In the genomic region with DNA sequence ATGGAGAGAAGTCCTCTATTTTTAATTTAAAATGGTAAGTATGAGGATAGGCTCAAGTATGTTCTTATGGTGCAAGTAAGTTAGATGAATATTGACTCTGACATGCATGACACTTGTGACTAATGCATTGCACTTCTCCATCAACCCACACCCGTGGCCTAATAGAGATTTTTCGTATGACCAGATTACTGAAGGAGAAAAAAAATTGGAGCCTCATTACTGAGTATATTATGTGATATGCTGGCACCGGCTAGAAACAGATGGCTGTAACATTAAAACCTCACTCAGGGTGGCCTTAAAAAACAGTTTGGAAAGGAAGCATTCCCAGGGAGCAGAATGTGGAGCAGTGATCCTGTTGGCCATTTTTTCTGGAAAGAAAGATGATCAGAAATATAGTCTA, we compare ENCODE assay signal across 17 cellular contexts.
"Had no signal": no experiment of that assay in that cellular context is flagged by ENCODE, and none has a peak within 500 bp of the region (broad histone marks: within the 10 kb centered on the region; RNA-seq: fewer than 3 reads in every experiment).

No MANE protein-coding gene starts in this region.

- H3K27me3 Mint-ChIP-seq: dendritic cell treated with granulocyte-macrophage colony-stimulating factor and Interleukin-4, amounts not matched to agents 40 ng/mL and 50 ng/mL, for 4 days; naive thymus-derived CD8-positive, alpha-beta T cell had no signal

- H3K36me3 Mint-ChIP-seq: naive thymus-derived CD8-positive, alpha-beta T cell; stimulated activated effector memory CD8-positive, alpha-beta T cell treated with anti-CD3 and anti-CD28 coated beads, Interleukin-12 subunit alpha, Interleukin-12 subunit beta, amount 100 ng/mL, for 72 hours had no signal

- H3K4me3 ChIP-seq: heart left ventricle, psoas muscle, right atrium auricular region, smooth muscle cell, tibial artery, upper lobe of left lung, uterus had no signal

- H3K9me3 ChIP-seq: heart left ventricle, neutrophil, psoas muscle, right atrium auricular region, tibial artery, upper lobe of left lung, uterus had no signal

- H3K9me3 Mint-ChIP-seq: dendritic cell treated with granulocyte-macrophage colony-stimulating factor and Interleukin-4, amounts not matched to agents 40 ng/mL and 50 ng/mL, for 4 days; endodermal cell had no signal

- H3K4me1 ChIP-seq: heart left ventricle, psoas muscle, right atrium auricular region, tibial artery, upper lobe of left lung, uterus had no signal

- H3K4me1 Mint-ChIP-seq: stimulated activated effector memory CD8-positive, alpha-beta T cell treated with anti-CD3 and anti-CD28 coated beads, Interleukin-12 subunit alpha, Interleukin-12 subunit beta, amount 100 ng/mL, for 72 hours had no signal

- H3K4me3 Mint-ChIP-seq: dendritic cell treated with granulocyte-macrophage colony-stimulating factor and Interleukin-4, amounts not matched to agents 40 ng/mL and 50 ng/mL, for 4 days; endodermal cell; naive thymus-derived CD8-positive, alpha-beta T cell; stimulated activated effector memory CD8-positive, alpha-beta T cell treated with anti-CD3 and anti-CD28 coated beads, Interleukin-12 subunit alpha, Interleukin-12 subunit beta, amount 100 ng/mL, for 72 hours had no signal

- H3K27me3 ChIP-seq: heart left ventricle, neutrophil, right atrium auricular region, tibial artery, upper lobe of left lung, uterus had no signal

- H3K27ac ChIP-seq: heart left ventricle, neutrophil, psoas muscle, right atrium auricular region, tibial artery, upper lobe of left lung, uterus had no signal

- DNase-seq: endodermal cell; heart left ventricle; hippocampal formation; mammary epithelial cell; naive thymus-derived CD8-positive, alpha-beta T cell; psoas muscle; stimulated activated CD4-positive, alpha-beta T cell treated with anti-CD3 and anti-CD28 coated beads, Interleukin-2, amount 100 ng/mL, for 48 hours; stimulated activated CD8-positive, alpha-beta memory T cell treated with anti-CD3 and anti-CD28 coated beads, Interleukin-4, amount 100 ng/mL, for 48 hours; stimulated activated naive CD8-positive, alpha-beta T cell treated with anti-CD3 and anti-CD28 coated beads, Interleukin-15, Interleukin-2, amounts not matched to agents 100 U/mL and 50 U/mL, for 24 hours; tibial artery; upper lobe of left lung; uterus had no signal

- ATAC-seq: heart left ventricle; naive thymus-derived CD8-positive, alpha-beta T cell; psoas muscle; stimulated activated effector memory CD8-positive, alpha-beta T cell treated with anti-CD3 and anti-CD28 coated beads, Interleukin-12 subunit alpha, Interleukin-12 subunit beta, amount 100 ng/mL, for 72 hours; stimulated activated naive CD8-positive, alpha-beta T cell treated with anti-CD3 and anti-CD28 coated beads, Interleukin-15, Interleukin-2, amounts not matched to agents 100 U/mL and 50 U/mL, for 24 hours had no signal

- H3K27ac Mint-ChIP-seq: dendritic cell treated with granulocyte-macrophage colony-stimulating factor and Interleukin-4, amounts not matched to agents 40 ng/mL and 50 ng/mL, for 4 days; endodermal cell; naive thymus-derived CD8-positive, alpha-beta T cell; stimulated activated effector memory CD8-positive, alpha-beta T cell treated with anti-CD3 and anti-CD28 coated beads, Interleukin-12 subunit alpha, Interleukin-12 subunit beta, amount 100 ng/mL, for 72 hours had no signal

- H3K36me3 ChIP-seq: heart left ventricle, neutrophil, right atrium auricular region, tibial artery, upper lobe of left lung, uterus had no signal
